9 cellular contexts compared by ENCODE assay signal in the genomic region with DNA sequence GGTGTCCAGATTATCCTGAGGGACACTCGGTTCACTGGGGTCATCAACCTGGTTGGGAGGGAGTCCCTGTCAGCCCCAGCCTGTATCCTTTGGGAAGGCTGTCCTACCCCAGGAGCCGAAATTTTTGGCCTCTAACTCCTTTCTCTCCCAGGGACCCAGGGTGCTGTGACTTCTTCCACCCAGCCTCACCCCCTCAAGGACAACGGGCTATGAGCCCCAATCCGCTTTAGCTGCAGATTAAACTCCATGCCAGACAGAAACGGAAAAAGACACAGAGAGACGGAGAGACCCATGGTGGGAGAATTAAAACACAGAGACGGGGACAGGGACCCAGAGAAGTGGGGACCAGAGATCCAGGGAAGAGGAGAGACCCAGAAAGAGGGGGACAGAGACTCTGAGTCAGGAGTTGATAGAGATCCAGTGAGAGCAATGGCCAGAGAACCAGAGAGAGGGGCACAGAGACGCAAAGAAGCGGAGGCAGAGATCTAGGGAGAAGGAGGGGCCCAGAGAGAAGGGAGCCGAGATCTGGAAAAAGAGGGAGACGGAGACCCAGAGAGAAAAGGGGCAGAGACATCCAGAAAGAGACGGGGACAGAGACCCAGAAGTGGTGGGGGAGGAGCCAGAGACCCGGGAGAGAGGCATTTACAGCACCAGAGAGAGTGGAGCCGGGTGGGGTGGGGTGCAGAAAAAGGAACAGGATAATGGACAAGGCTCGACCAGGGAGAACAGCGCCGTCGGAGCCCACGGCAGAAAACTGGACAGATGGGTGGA. TPM values are rescaled to one million over a fixed set of nuclear protein-coding genes. Genes with fewer than 3 reads are reported as not detected.
DNase-seq lines count a peak whose midpoint lies in the region; ATAC-seq and TF ChIP-seq lines count a peak whose summit lies in the region.
"Had no signal": no experiment of that assay in that cellular context is flagged by ENCODE, and none has a peak within 500 bp of the region (broad histone marks: within the 10 kb centered on the region; RNA-seq: fewer than 3 reads in every experiment).

No MANE protein-coding gene starts in this region.

- no peak for ATAC-seq in RWPE2 (ENCODE audit: low read depth)
- no peak for ATAC-seq in GM18517 (IDR thresholded peaks at IDR 0.05; ENCODE audit: unreplicated experiment)
- no peak for ATAC-seq in HG03025 (IDR thresholded peaks at IDR 0.05; ENCODE audit: low FRiP score, unreplicated experiment)

- H3K4me3 ChIP-seq in RWPE2 (ENCODE audit: severe bottlenecking) (peak overlapping the region; percentile 17), right atrium auricular region (peak overlapping the region; percentile 32 to 48), skeletal muscle satellite cell (ENCODE audit: low read length) (no peak overlapping the region), colonic mucosa (no peak overlapping the region)

- peaks cover 68% of the 10 kb centered on the region for H3K27me3 Mint-ChIP-seq in T-helper 1 cell treated with Interleukin-12 subunit alpha and Interleukin-12 subunit beta and Interleukin-4 antibody, amounts not matched to agents 30 μg/mL and 1 μg/mL, for 36 hours (ENCODE audit: low read depth)

- peak overlapping the region; percentile 62 for H3K4me3 Mint-ChIP-seq in T-helper 1 cell treated with Interleukin-12 subunit alpha and Interleukin-12 subunit beta and Interleukin-4 antibody, amounts not matched to agents 30 μg/mL and 1 μg/mL, for 36 hours

- no peaks in the 10 kb centered on the region for H3K36me3 Mint-ChIP-seq in T-helper 1 cell treated with Interleukin-12 subunit alpha and Interleukin-12 subunit beta and Interleukin-4 antibody, amounts not matched to agents 30 μg/mL and 1 μg/mL, for 36 hours (ENCODE audit: low read depth)

- intact Hi-C loops in colonic mucosa (cut with DNase I): no loop called here

- DNase-seq in T-helper 1 cell: no peak
- no peak for DNase-seq in RWPE2 (ENCODE audit: low spot score)
- DNase-seq in right atrium auricular region (ENCODE audit: low spot score): no peak
- DNase-seq in colonic mucosa: no peak
- DNase-seq: effector CD4-positive, alpha-beta T cell had no signal

- H3K9me3 ChIP-seq in RWPE2 (ENCODE audit: severe bottlenecking) (no peaks in the 10 kb centered on the region), right atrium auricular region (no peaks in the 10 kb centered on the region), skeletal muscle satellite cell (replicated peaks; ENCODE audit: low read length) (no peaks in the 10 kb centered on the region), colonic mucosa (no peaks in the 10 kb centered on the region)

- no peaks in the 10 kb centered on the region for H3K9me3 Mint-ChIP-seq in T-helper 1 cell treated with Interleukin-12 subunit alpha and Interleukin-12 subunit beta and Interleukin-4 antibody, amounts not matched to agents 30 μg/mL and 1 μg/mL, for 36 hours

- no peak overlapping the region for H3K27ac ChIP-seq in RWPE2 (ENCODE audit: poor library complexity, severe bottlenecking)
- H3K27ac ChIP-seq in right atrium auricular region: no peak overlapping the region
- no peak overlapping the region for H3K27ac ChIP-seq in colonic mucosa

- H3K4me1 ChIP-seq in RWPE2 (ENCODE audit: insufficient read depth, poor library complexity, severe bottlenecking) (no peaks in the 10 kb centered on the region), right atrium auricular region (peaks cover 0 to 16% of the 10 kb centered on the region in 2 donors), skeletal muscle satellite cell (ENCODE audit: control insufficient read depth, insufficient read depth, low read length) (no peaks in the 10 kb centered on the region), colonic mucosa (no peaks in the 10 kb centered on the region)

- H3K4me2 ChIP-seq in skeletal muscle satellite cell (ENCODE audit: low read length): peak overlapping the region; percentile 63

- H3K9ac ChIP-seq in skeletal muscle satellite cell (ENCODE audit: low read depth, low read length) (no peak overlapping the region), colonic mucosa (ENCODE audit: low read depth in 2 of 2, low read length in 2 of 2) (peak overlapping the region in 1 of 2 donors; percentile 7)

- H3K27me3 ChIP-seq in RWPE2 (ENCODE audit: insufficient read depth, poor library complexity, severe bottlenecking) (peaks cover 67% of the 10 kb centered on the region), right atrium auricular region (peaks cover 0 to 5% of the 10 kb centered on the region in 2 donors), skeletal muscle satellite cell (ENCODE audit: control insufficient read depth, insufficient read depth, low read length) (peaks cover 64% of the 10 kb centered on the region), colonic mucosa (peaks cover 33% of the 10 kb centered on the region)

- H3K36me3 ChIP-seq in RWPE2 (ENCODE audit: low read depth) (no peaks in the 10 kb centered on the region), right atrium auricular region (no peaks in the 10 kb centered on the region), skeletal muscle satellite cell (ENCODE audit: insufficient read depth, low read length) (no peaks in the 10 kb centered on the region), colonic mucosa (no peaks in the 10 kb centered on the region)

- no peak overlapping the region for H3K27ac Mint-ChIP-seq in T-helper 1 cell treated with Interleukin-12 subunit alpha and Interleukin-12 subunit beta and Interleukin-4 antibody, amounts not matched to agents 30 μg/mL and 1 μg/mL, for 36 hours

- peaks cover 42% of the 10 kb centered on the region for H3K4me1 Mint-ChIP-seq in T-helper 1 cell treated with Interleukin-12 subunit alpha and Interleukin-12 subunit beta and Interleukin-4 antibody, amounts not matched to agents 30 μg/mL and 1 μg/mL, for 36 hours (ENCODE audit: low read depth)

- TF ChIP-seq CTCF in RWPE2 (IDR thresholded peaks at IDR 0.05; ENCODE audit: poor library complexity, severe bottlenecking) (no peak), right atrium auricular region (IDR thresholded peaks at IDR 0.05) (no peak), colonic mucosa (IDR thresholded peaks at IDR 0.05) (no peak)

RNA-seq across cellular contexts. Expression of gene SLC17A7, which starts 0.7 kb away (rescaled TPM):
- total RNA-seq in right atrium auricular region (under 1 TPM; 0.59 to 0.67 TPM), colonic mucosa (under 1 TPM; 0.21 to 0.25 TPM)
- 0.25 and 0.44 TPM in 2 replicates for total RNA-seq in skeletal muscle satellite cell (2012; rRNA removed)

RNA-seq across cellular contexts. Expression of gene PIH1D1, which starts 11.0 kb away (rescaled TPM):
- 10 to 100 TPM; 55.8 to 61.5 TPM for total RNA-seq in right atrium auricular region
- total RNA-seq in skeletal muscle satellite cell (2012; rRNA removed): 101 and 113 TPM in 2 replicates
- 100 to 1,000 TPM in 1 of 2 donors, 10 to 100 TPM in 1; 80.8 to 103 TPM for total RNA-seq in colonic mucosa

RNA-seq across cellular contexts. Expression of gene ALDH16A1, which starts 12.4 kb away (rescaled TPM):
- total RNA-seq in right atrium auricular region: 10 to 100 TPM in 1 of 2 donors, 1 to 10 TPM in 1; 9.5 to 18.5 TPM
- 27.4 and 37.6 TPM in 2 replicates for total RNA-seq in skeletal muscle satellite cell (2012; rRNA removed)
- 10 to 100 TPM; 22.6 to 57.9 TPM for total RNA-seq in colonic mucosa

RNA-seq across cellular contexts. Expression of gene GFY, which starts 15.4 kb away (rescaled TPM):
- not detected for total RNA-seq in right atrium auricular region
- not detected in 2 replicates for total RNA-seq in skeletal muscle satellite cell (2012; rRNA removed)
- not detected for total RNA-seq in colonic mucosa

RNA-seq across cellular contexts. Expression of gene PTH2, which starts 17.4 kb away (rescaled TPM):
- total RNA-seq in right atrium auricular region (not detected), colonic mucosa (not detected)
- total RNA-seq in skeletal muscle satellite cell (2012; rRNA removed): not detected in 2 replicates

Comparison
In these comparisons a context has a peak if more than half of its experiments do, and no peak if none do; other contexts are left out.
1. H3K4me3 ChIP-seq: peak in RWPE2 (single experiment) and right atrium auricular region (2 of 2); none in skeletal muscle satellite cell (single experiment) and colonic mucosa (single experiment).